Comparison of ENCODE assay signal across 12 cellular contexts in the genomic region with DNA sequence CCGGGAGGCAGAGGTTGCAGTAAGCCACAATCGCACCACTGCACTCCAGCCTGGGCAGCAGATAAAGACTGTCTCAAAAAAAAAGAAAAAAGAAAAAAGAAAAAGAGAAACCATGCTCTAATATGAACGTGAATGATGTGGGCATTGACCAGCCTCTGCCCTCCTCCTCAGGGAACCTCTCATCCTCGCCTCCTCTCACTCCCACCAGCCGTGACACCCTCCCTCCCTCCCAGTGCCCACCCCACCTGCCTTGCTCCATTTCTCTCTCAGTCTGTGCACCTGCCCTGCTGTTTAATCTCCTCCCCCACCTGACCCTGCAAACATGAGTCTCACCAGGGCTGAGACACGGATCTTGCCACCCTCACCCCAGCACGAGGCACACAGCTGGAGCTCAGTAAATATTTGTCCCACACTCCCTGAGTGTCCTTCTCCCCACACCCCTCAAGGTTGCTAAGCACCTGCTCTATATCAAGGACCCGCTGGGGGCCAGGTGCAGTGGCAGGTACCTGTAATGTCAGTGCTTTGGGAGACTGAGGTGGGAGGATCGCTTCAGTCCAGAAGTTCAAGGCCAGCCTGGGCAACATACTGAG. TPM values are rescaled to one million over a fixed set of nuclear protein-coding genes. Genes with fewer than 3 reads are reported as not detected.
DNase-seq lines count a peak whose midpoint lies in the region; ATAC-seq and TF ChIP-seq lines count a peak whose summit lies in the region.
"Had no signal": no experiment of that assay in that cellular context is flagged by ENCODE, and none has a peak within 500 bp of the region (broad histone marks: within the 10 kb centered on the region; RNA-seq: fewer than 3 reads in every experiment).

No MANE protein-coding gene starts in this region.

- peaks cover 0 to 4% of the 10 kb centered on the region in 2 donors for H3K4me1 ChIP-seq in lung (ENCODE audit: control insufficient read depth in 2 of 2, insufficient read depth in 2 of 2, low read length in 2 of 2)

- DNase-seq in COLO668 (lab: John Stamatoyannopoulos, UW; ENCODE audit: unreplicated experiment) (peak; percentile 95), NCI-H187 (lab: John Stamatoyannopoulos, UW) (peak; percentile 96 to 97), RWPE1 (ENCODE audit: low spot score) (no peak), lung (ENCODE audit: low spot score) (peak; percentile 74), kidney tubule cell (ENCODE audit: low spot score) (no peak)
- DNase-seq: activated CD8-positive, alpha-beta memory T cell treated with anti-CD3 and anti-CD28 coated beads, Interleukin-2, amount 10 ng/mL, durations not matched to agents 7 days and 5 days; activated naive CD8-positive, alpha-beta T cell treated with anti-CD3 and anti-CD28 coated beads, Interleukin-2, amount 50 U/mL, for 24 hours; DND-41; NCI-H1930 had no signal

- WGBS in lung, 2 donors, result 62 to 88% methylated on average over 9 of the region's 9 CpGs

- no peak for ATAC-seq in lung (ENCODE audit: insufficient read depth, low FRiP score)
- no peak for ATAC-seq in HG02798 (IDR thresholded peaks at IDR 0.05; ENCODE audit: poor library complexity, unreplicated experiment)
- no peak for ATAC-seq in GM21367 (IDR thresholded peaks at IDR 0.05; ENCODE audit: unreplicated experiment)
- ATAC-seq in SK-N-SH treated with all-trans-retinoic acid at 6 μM for 48 hours, result no peak
- ATAC-seq: activated CD8-positive, alpha-beta memory T cell treated with anti-CD3 and anti-CD28 coated beads, Interleukin-2, amount 10 ng/mL, durations not matched to agents 7 days and 5 days; activated naive CD8-positive, alpha-beta T cell treated with anti-CD3 and anti-CD28 coated beads, Interleukin-2, amount 50 U/mL, for 24 hours had no signal

- peak overlapping the region; percentile 91 for H3K27ac ChIP-seq in RWPE1
- H3K27ac ChIP-seq in lung (ENCODE audit: low read depth in 1 of 2, low read length in 1 of 2), result peak overlapping the region in 1 of 2 donors; percentile 52

- no peaks in the 10 kb centered on the region for H3K27me3 ChIP-seq in lung (ENCODE audit: control insufficient read depth, insufficient read depth)

- H3K36me3 ChIP-seq in lung (ENCODE audit: control insufficient read depth in 2 of 2, insufficient read depth in 2 of 2, low read length in 2 of 2), result no peaks in the 10 kb centered on the region

- peaks cover 0 to 2% of the 10 kb centered on the region in 2 donors for H3K9me3 ChIP-seq in lung (ENCODE audit: control insufficient read depth in 2 of 2, insufficient read depth in 1 of 2, low read length in 1 of 2)

- CTCF ChIA-PET in RWPE1 (lab: Yijun Ruan, JAX), result interaction anchor here (0.5 kb wide), 1 partner anchor 20 kb away, joined by 3 read pairs; no protein-coding TSS in a partner anchor

- POLR2A ChIA-PET in RWPE1 (lab: Yijun Ruan, JAX; ENCODE audit: low non-redundant PET), result interaction anchor here (0.7 kb wide), 1 partner anchor 10 kb away, joined by 5 read pairs; no protein-coding TSS in a partner anchor

- TF ChIP-seq CTCF in RWPE1 (conservative IDR thresholded peaks at IDR 0.05; ENCODE audit: low read depth) (no peak), lung (IDR thresholded peaks at IDR 0.05; ENCODE audit: control extremely low read depth, extremely low read depth) (no peak)

- no peak overlapping the region for H3K4me3 ChIP-seq in lung

TF ChIP-seq in SK-N-SH treated with all-trans-retinoic acid at 6 μM for 48 hours, 23 proteins besides CTCF, POLR2A, EP300 and RAD21 (continues in another document):
- TF ChIP-seq, protein P1, sequence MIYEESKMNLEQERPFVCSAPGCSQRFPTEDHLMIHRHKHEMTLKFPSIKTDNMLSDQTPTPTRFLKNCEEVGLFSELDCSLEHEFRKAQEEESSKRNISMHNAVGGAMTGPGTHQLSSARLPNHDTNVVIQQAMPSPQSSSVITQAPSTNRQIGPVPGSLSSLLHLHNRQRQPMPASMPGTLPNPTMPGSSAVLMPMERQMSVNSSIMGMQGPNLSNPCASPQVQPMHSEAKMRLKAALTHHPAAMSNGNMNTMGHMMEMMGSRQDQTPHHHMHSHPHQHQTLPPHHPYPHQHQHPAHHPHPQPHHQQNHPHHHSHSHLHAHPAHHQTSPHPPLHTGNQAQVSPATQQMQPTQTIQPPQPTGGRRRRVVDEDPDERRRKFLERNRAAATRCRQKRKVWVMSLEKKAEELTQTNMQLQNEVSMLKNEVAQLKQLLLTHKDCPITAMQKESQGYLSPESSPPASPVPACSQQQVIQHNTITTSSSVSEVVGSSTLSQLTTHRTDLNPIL (CRISPR knock-in tag; IDR thresholded peaks at IDR 0.05; ENCODE audit: low read depth), result no peak
- TF ChIP-seq RARB (CRISPR knock-in tag; IDR thresholded peaks at IDR 0.05), result no peak
- TF ChIP-seq, protein P2, sequence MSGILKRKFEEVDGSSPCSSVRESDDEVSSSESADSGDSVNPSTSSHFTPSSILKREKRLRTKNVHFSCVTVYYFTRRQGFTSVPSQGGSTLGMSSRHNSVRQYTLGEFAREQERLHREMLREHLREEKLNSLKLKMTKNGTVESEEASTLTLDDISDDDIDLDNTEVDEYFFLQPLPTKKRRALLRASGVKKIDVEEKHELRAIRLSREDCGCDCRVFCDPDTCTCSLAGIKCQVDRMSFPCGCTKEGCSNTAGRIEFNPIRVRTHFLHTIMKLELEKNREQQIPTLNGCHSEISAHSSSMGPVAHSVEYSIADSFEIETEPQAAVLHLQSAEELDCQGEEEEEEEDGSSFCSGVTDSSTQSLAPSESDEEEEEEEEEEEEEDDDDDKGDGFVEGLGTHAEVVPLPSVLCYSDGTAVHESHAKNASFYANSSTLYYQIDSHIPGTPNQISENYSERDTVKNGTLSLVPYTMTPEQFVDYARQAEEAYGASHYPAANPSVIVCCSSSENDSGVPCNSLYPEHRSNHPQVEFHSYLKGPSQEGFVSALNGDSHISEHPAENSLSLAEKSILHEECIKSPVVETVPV (CRISPR knock-in tag; IDR thresholded peaks at IDR 0.05), result no peak
- TF ChIP-seq, protein P3, sequence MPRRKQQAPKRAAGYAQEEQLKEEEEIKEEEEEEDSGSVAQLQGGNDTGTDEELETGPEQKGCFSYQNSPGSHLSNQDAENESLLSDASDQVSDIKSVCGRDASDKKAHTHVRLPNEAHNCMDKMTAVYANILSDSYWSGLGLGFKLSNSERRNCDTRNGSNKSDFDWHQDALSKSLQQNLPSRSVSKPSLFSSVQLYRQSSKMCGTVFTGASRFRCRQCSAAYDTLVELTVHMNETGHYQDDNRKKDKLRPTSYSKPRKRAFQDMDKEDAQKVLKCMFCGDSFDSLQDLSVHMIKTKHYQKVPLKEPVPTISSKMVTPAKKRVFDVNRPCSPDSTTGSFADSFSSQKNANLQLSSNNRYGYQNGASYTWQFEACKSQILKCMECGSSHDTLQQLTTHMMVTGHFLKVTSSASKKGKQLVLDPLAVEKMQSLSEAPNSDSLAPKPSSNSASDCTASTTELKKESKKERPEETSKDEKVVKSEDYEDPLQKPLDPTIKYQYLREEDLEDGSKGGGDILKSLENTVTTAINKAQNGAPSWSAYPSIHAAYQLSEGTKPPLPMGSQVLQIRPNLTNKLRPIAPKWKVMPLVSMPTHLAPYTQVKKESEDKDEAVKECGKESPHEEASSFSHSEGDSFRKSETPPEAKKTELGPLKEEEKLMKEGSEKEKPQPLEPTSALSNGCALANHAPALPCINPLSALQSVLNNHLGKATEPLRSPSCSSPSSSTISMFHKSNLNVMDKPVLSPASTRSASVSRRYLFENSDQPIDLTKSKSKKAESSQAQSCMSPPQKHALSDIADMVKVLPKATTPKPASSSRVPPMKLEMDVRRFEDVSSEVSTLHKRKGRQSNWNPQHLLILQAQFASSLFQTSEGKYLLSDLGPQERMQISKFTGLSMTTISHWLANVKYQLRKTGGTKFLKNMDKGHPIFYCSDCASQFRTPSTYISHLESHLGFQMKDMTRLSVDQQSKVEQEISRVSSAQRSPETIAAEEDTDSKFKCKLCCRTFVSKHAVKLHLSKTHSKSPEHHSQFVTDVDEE (CRISPR knock-in tag; IDR thresholded peaks at IDR 0.05), result no peak
- no peak for TF ChIP-seq ZNF70 (CRISPR knock-in tag; IDR thresholded peaks at IDR 0.05)
- TF ChIP-seq, protein P4, sequence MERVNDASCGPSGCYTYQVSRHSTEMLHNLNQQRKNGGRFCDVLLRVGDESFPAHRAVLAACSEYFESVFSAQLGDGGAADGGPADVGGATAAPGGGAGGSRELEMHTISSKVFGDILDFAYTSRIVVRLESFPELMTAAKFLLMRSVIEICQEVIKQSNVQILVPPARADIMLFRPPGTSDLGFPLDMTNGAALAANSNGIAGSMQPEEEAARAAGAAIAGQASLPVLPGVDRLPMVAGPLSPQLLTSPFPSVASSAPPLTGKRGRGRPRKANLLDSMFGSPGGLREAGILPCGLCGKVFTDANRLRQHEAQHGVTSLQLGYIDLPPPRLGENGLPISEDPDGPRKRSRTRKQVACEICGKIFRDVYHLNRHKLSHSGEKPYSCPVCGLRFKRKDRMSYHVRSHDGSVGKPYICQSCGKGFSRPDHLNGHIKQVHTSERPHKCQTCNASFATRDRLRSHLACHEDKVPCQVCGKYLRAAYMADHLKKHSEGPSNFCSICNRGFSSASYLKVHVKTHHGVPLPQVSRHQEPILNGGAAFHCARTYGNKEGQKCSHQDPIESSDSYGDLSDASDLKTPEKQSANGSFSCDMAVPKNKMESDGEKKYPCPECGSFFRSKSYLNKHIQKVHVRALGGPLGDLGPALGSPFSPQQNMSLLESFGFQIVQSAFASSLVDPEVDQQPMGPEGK (CRISPR knock-in tag; IDR thresholded peaks at IDR 0.05; ENCODE audit: borderline replicate concordance), result no peak
- no peak for TF ChIP-seq ZNF8 (CRISPR knock-in tag; IDR thresholded peaks at IDR 0.05)
- TF ChIP-seq ISL1 (CRISPR knock-in tag; IDR thresholded peaks at IDR 0.05), result no peak
- TF ChIP-seq BACH2 (CRISPR knock-in tag; IDR thresholded peaks at IDR 0.05; ENCODE audit: borderline replicate concordance), result no peak
- no peak for TF ChIP-seq SNAI2 (CRISPR knock-in tag; IDR thresholded peaks at IDR 0.05)
- TF ChIP-seq GLIS3 (CRISPR knock-in tag; IDR thresholded peaks at IDR 0.05), result no peak
- TF ChIP-seq ARNTL (CRISPR knock-in tag; IDR thresholded peaks at IDR 0.05; ENCODE audit: borderline replicate concordance, low read depth), result no peak

RNA-seq across cellular contexts. Expression of a gene that starts 7.5 kb away (rescaled TPM):
- total RNA-seq in lung, result 10 to 100 TPM; 36.5 to 93.7 TPM
- 10 to 100 TPM; 63.9 to 72.7 TPM for polyA plus RNA-seq in lung

RNA-seq across cellular contexts. Expression of a gene that starts 18.0 kb away (rescaled TPM):
- 10 to 100 TPM; 12.8 to 17.9 TPM for total RNA-seq in lung
- 10 to 100 TPM in 1 of 2 donors, 1 to 10 TPM in 1; 9.0 to 39.1 TPM for polyA plus RNA-seq in lung

RNA-seq across cellular contexts. Expression of a gene that starts 50.1 kb away (rescaled TPM):
- total RNA-seq in lung, result 10 to 100 TPM in 1 of 2 donors, 1 to 10 TPM in 1; 8.4 to 57.7 TPM
- 10 to 100 TPM; 19.3 to 22.0 TPM for polyA plus RNA-seq in lung

RNA-seq across cellular contexts. Expression of a gene that starts 53.9 kb away (rescaled TPM):
- 100 to 1,000 TPM; 101 to 104 TPM for total RNA-seq in lung
- polyA plus RNA-seq in lung, result 100 to 1,000 TPM; 203 to 208 TPM

Comparison
In these comparisons a context has a peak if more than half of its experiments do, and no peak if none do; other contexts are left out.
1. DNase-seq: peak in COLO668 (single experiment), NCI-H187 (2 of 2) and lung (single experiment); none in RWPE1 (single experiment) and kidney tubule cell (single experiment).